ENCODE assay signal across 8 cellular contexts in genomic region chr5:111774525-111774924, GRCh38. TPM values are rescaled to one million over a fixed set of nuclear protein-coding genes. Genes with fewer than 3 reads are reported as not detected.
DNase-seq lines count a peak whose midpoint lies in the region; ATAC-seq, FAIRE-seq and TF ChIP-seq lines count a peak whose summit lies in the region.

No MANE protein-coding gene starts in this region.

- H3K4me3 ChIP-seq in epithelial cell of esophagus (ENCODE audit: low read length) (no peak overlapping the region), small intestine (ENCODE audit: low read depth in 1 of 2, low read length in 2 of 2) (no peak overlapping the region)

- no peaks in the 10 kb centered on the region for H3K9me3 ChIP-seq in small intestine (ENCODE audit: control insufficient read depth, low read depth)

- no peak overlapping the region for H3K27ac Mint-ChIP-seq in activated naive CD8-positive, alpha-beta T cell treated with anti-CD3 and anti-CD28 coated beads, Interleukin-2, amount 50 U/mL, for 24 hours
- H3K27ac Mint-ChIP-seq in activated naive CD8-positive, alpha-beta T cell treated with anti-CD3 and anti-CD28 coated beads for 36 hours, result no peak overlapping the region

- FAIRE-seq in small intestine (lab: Jason Lieb, UNC), result no peak

- H3K36me3 ChIP-seq in small intestine (ENCODE audit: control insufficient read depth in 2 of 2, insufficient read depth in 2 of 2, low read length in 2 of 2), result no peaks in the 10 kb centered on the region

- no peak for TF ChIP-seq CTCF in epithelial cell of esophagus (IDR thresholded peaks at IDR 0.05; ENCODE audit: insufficient read depth, low read depth, low read length, missing control alignments)

- no peaks in the 10 kb centered on the region for H3K27me3 ChIP-seq in small intestine (ENCODE audit: control insufficient read depth in 2 of 2, insufficient read depth in 2 of 2, low read length in 2 of 2)

- no peaks in the 10 kb centered on the region for H3K9me3 Mint-ChIP-seq in activated naive CD8-positive, alpha-beta T cell treated with anti-CD3 and anti-CD28 coated beads, Interleukin-2, amount 50 U/mL, for 24 hours
- no peaks in the 10 kb centered on the region for H3K9me3 Mint-ChIP-seq in activated naive CD8-positive, alpha-beta T cell treated with anti-CD3 and anti-CD28 coated beads for 36 hours

- no peaks in the 10 kb centered on the region for H3K4me1 Mint-ChIP-seq in activated naive CD8-positive, alpha-beta T cell treated with anti-CD3 and anti-CD28 coated beads, Interleukin-2, amount 50 U/mL, for 24 hours
- no peaks in the 10 kb centered on the region for H3K4me1 Mint-ChIP-seq in activated naive CD8-positive, alpha-beta T cell treated with anti-CD3 and anti-CD28 coated beads for 36 hours

- H3K4me3 Mint-ChIP-seq in activated naive CD8-positive, alpha-beta T cell treated with anti-CD3 and anti-CD28 coated beads, Interleukin-2, amount 50 U/mL, for 24 hours, result no peak overlapping the region
- H3K4me3 Mint-ChIP-seq in activated naive CD8-positive, alpha-beta T cell treated with anti-CD3 and anti-CD28 coated beads for 36 hours, result no peak overlapping the region

- H3K36me3 Mint-ChIP-seq in activated naive CD8-positive, alpha-beta T cell treated with anti-CD3 and anti-CD28 coated beads, Interleukin-2, amount 50 U/mL, for 24 hours (ENCODE audit: low read depth), result no peaks in the 10 kb centered on the region
- no peaks in the 10 kb centered on the region for H3K36me3 Mint-ChIP-seq in activated naive CD8-positive, alpha-beta T cell treated with anti-CD3 and anti-CD28 coated beads for 36 hours

- no peaks in the 10 kb centered on the region for H3K4me1 ChIP-seq in small intestine (ENCODE audit: control insufficient read depth in 2 of 2, insufficient read depth in 1 of 2, low read depth in 1 of 2, low read length in 1 of 2)

- DNase-seq in NCI-H524 treated with DMSO at 0.1 percent for 48 hours (lab: John Stamatoyannopoulos, UW) (peak; percentile 88), epithelial cell of esophagus (ENCODE audit: low read depth) (peak; percentile 35), small intestine (peak; percentile 10)
- no peak for DNase-seq in stimulated activated CD4-positive, alpha-beta T cell treated with anti-CD3 and anti-CD28 coated beads, Interleukin-12 subunit alpha, Interleukin-12 subunit beta, amount 100 ng/mL, for 4 hours
- DNase-seq in activated naive CD8-positive, alpha-beta T cell treated with anti-CD3 and anti-CD28 coated beads, Interleukin-2, amount 50 U/mL, for 24 hours, result no peak
- DNase-seq in activated naive CD8-positive, alpha-beta T cell treated with anti-CD3 and anti-CD28 coated beads for 36 hours, result no peak

- ATAC-seq in GM21723 (IDR thresholded peaks at IDR 0.05; ENCODE audit: unreplicated experiment) (peak; percentile 43), GM18520 (IDR thresholded peaks at IDR 0.05; ENCODE audit: unreplicated experiment) (no peak)
- no peak for ATAC-seq in activated naive CD8-positive, alpha-beta T cell treated with anti-CD3 and anti-CD28 coated beads, Interleukin-2, amount 50 U/mL, for 24 hours

- H3K27ac ChIP-seq in small intestine (ENCODE audit: low read depth in 1 of 2, low read length in 1 of 2), result no peak overlapping the region

- peaks cover 11% of the 10 kb centered on the region for H3K27me3 Mint-ChIP-seq in activated naive CD8-positive, alpha-beta T cell treated with anti-CD3 and anti-CD28 coated beads, Interleukin-2, amount 50 U/mL, for 24 hours
- H3K27me3 Mint-ChIP-seq in activated naive CD8-positive, alpha-beta T cell treated with anti-CD3 and anti-CD28 coated beads for 36 hours, result peaks cover 4% of the 10 kb centered on the region

- WGBS in small intestine, 3 donors, result 6 to 17% (median 10%) methylated on average over 4 of the region's 4 CpGs

RNA-seq across cellular contexts. Expression of gene NREP, which starts 17.5 kb away (rescaled TPM):
- 10 to 100 TPM in 1 of 3 donors, 1 to 10 TPM in 2; 1.8 to 16.0 (median 4.1) TPM for polyA plus RNA-seq in small intestine
- total RNA-seq in activated naive CD8-positive, alpha-beta T cell treated with anti-CD3 and anti-CD28 coated beads for 36 hours, result 10 to 100 TPM; 14.2 to 15.7 TPM

Comparison
In these comparisons a context has a peak if more than half of its experiments do, and no peak if none do; other contexts are left out.
1. DNase-seq: peak in NCI-H524 treated with DMSO at 0.1 percent for 48 hours (single experiment), epithelial cell of esophagus (single experiment) and small intestine (single experiment); none in stimulated activated CD4-positive, alpha-beta T cell treated with anti-CD3 and anti-CD28 coated beads, Interleukin-12 subunit alpha, Interleukin-12 subunit beta, amount 100 ng/mL, for 4 hours (single experiment), activated naive CD8-positive, alpha-beta T cell treated with anti-CD3 and anti-CD28 coated beads, Interleukin-2, amount 50 U/mL, for 24 hours (single experiment) and activated naive CD8-positive, alpha-beta T cell treated with anti-CD3 and anti-CD28 coated beads for 36 hours (single experiment).